ENCODE assay signal across 17 cellular contexts in genomic region chr4:19686456-19686855, GRCh38.
A peak's percentile ranks its signal among the peaks of the same experiment; 100 is the strongest.
DNase-seq lines count a peak whose midpoint lies in the region; ATAC-seq and TF ChIP-seq lines count a peak whose summit lies in the region.
"Had no signal": no experiment of that assay in that cellular context is flagged by ENCODE, and none has a peak within 500 bp of the region (broad histone marks: within the 10 kb centered on the region; RNA-seq: fewer than 3 reads in every experiment).

No MANE protein-coding gene starts in this region.

- H3K36me3 Mint-ChIP-seq in Caco-2 (ENCODE audit: insufficient read depth, unreplicated experiment): no peaks in the 10 kb centered on the region
- H3K36me3 Mint-ChIP-seq: CD14-positive monocyte; CD4-positive, alpha-beta memory T cell had no signal

- POLR2A ChIA-PET in Caco-2 (lab: Charles Lee): no interaction called here

- TF ChIP-seq CTCF in osteoblast (IDR thresholded peaks at IDR 0.05; ENCODE audit: extremely low read depth, low read depth, low read length) (no peak), GM13976 (IDR thresholded peaks at IDR 0.05; ENCODE audit: borderline replicate concordance, control extremely low read depth, extremely low read depth, insufficient read depth, missing control alignments) (no peak), Caco-2 (IDR thresholded peaks at IDR 0.05; ENCODE audit: insufficient read depth in 1 of 2, low read depth in 1 of 2, low read length in 1 of 2, severe bottlenecking in 1 of 2, unreplicated experiment in 1 of 2) (no peak)

- H3K27ac ChIP-seq in angular gyrus (ENCODE audit: low read depth, low read length) (peak overlapping the region; percentile 16), osteoblast (ENCODE audit: low read depth, low read length) (no peak overlapping the region)
- H3K27ac ChIP-seq: KMS-11 had no signal

- in situ Hi-C loops in GM13976 (cut with MboI; ENCODE audit: low sequenced_read_pairs, unreplicated experiment): no loop called here

- H3K4me2 ChIP-seq in osteoblast (ENCODE audit: insufficient read depth, low read length): no peak overlapping the region
- H3K4me2 ChIP-seq: GM23338, KMS-11 had no signal

- H3K4me1 Mint-ChIP-seq in Caco-2 (ENCODE audit: low read depth, unreplicated experiment): peaks cover 7% of the 10 kb centered on the region
- H3K4me1 Mint-ChIP-seq: CD14-positive monocyte; CD4-positive, alpha-beta memory T cell; GM23338 had no signal

- H3K4me3 Mint-ChIP-seq in Caco-2 (ENCODE audit: unreplicated experiment): no peak overlapping the region
- H3K4me3 Mint-ChIP-seq: CD14-positive monocyte; CD4-positive, alpha-beta memory T cell; GM23338 had no signal

- H3K4me3 ChIP-seq in osteoblast (ENCODE audit: insufficient read depth, low read length) (no peak overlapping the region), Caco-2 (ENCODE audit: low read depth, low read length) (no peak overlapping the region)
- H3K4me3 ChIP-seq: GM23338 had no signal

- H3K9me3 ChIP-seq in osteoblast (ENCODE audit: low read depth, low read length): no peaks in the 10 kb centered on the region
- no peaks in the 10 kb centered on the region for H3K9me3 ChIP-seq in Caco-2
- H3K9me3 ChIP-seq: BE2C had no signal

- peak overlapping the region; percentile 26 for H2AFZ ChIP-seq in osteoblast (ENCODE audit: low read length)
- H2AFZ ChIP-seq: GM23338 had no signal

- no peaks in the 10 kb centered on the region for H3K9me3 Mint-ChIP-seq in Caco-2 (ENCODE audit: unreplicated experiment)
- H3K9me3 Mint-ChIP-seq: GM23338 had no signal

- intact Hi-C loops in Caco-2 (cut with micrococcal nuclease; ENCODE audit: unreplicated experiment): no loop called here

- ATAC-seq in HG03039 (IDR thresholded peaks at IDR 0.05; ENCODE audit: unreplicated experiment): no peak
- ATAC-seq in HG03108 (IDR thresholded peaks at IDR 0.05; ENCODE audit: unreplicated experiment): no peak
- ATAC-seq: GM23338 had no signal

- DNase-seq in MV-4-11 (lab: John Stamatoyannopoulos, UW) (peak; percentile 49), osteoblast (ENCODE audit: insufficient read length, low spot score, missing footprints) (no peak), GM13976 (ENCODE audit: low spot score) (no peak), Caco-2 (no peak)
- DNase-seq: ACHN; BE2C; Calu3; CD4-positive, alpha-beta memory T cell; DMS79 treated with DMSO at 0.1 percent for 48 hours; GF-D8; HCEC 1CT had no signal

- CTCF ChIA-PET in Caco-2 (lab: Charles Lee): no interaction called here

- H3K36me3 ChIP-seq in osteoblast (ENCODE audit: insufficient read depth, low read length) (no peaks in the 10 kb centered on the region), Caco-2 (ENCODE audit: control insufficient read depth, insufficient read depth, low read length) (no peaks in the 10 kb centered on the region)
- H3K36me3 ChIP-seq: BE2C had no signal

- H3K79me2 ChIP-seq in osteoblast (ENCODE audit: insufficient read depth, low read length): no peaks in the 10 kb centered on the region

- no TSS peak for BruUV-seq in Caco-2 (replicated peaks; lab: Mats Ljungman, UMichigan)

- H3K27me3 Mint-ChIP-seq in Caco-2 (ENCODE audit: insufficient read depth, unreplicated experiment): peaks cover 3% of the 10 kb centered on the region
- H3K27me3 Mint-ChIP-seq: CD4-positive, alpha-beta memory T cell had no signal

- H3K27me3 ChIP-seq in osteoblast (ENCODE audit: insufficient read depth, low read length) (no peaks in the 10 kb centered on the region), Caco-2 (replicated peaks; ENCODE audit: control insufficient read depth, insufficient read depth, low read length) (no peaks in the 10 kb centered on the region)
- H3K27me3 ChIP-seq: BE2C had no signal

- no peak overlapping the region for H3K27ac Mint-ChIP-seq in Caco-2 (ENCODE audit: unreplicated experiment)
- H3K27ac Mint-ChIP-seq: CD14-positive monocyte; CD4-positive, alpha-beta memory T cell; GM23338 had no signal

- H4K20me1 ChIP-seq in osteoblast (ENCODE audit: insufficient read depth, low read length): no peaks in the 10 kb centered on the region

- H3K4me1 ChIP-seq in osteoblast (ENCODE audit: insufficient read depth, low read length): peaks cover 5% of the 10 kb centered on the region
- H3K4me1 ChIP-seq in Caco-2: no peaks in the 10 kb centered on the region
- H3K4me1 ChIP-seq: BE2C had no signal
